In genomic region chr10:77537720-77538373, GRCh38 we compare ENCODE assay signal across 20 cellular contexts.
A peak's percentile ranks its signal among the peaks of the same experiment; 100 is the strongest.
DNase-seq lines count a peak whose midpoint lies in the region; ATAC-seq, FAIRE-seq and TF ChIP-seq lines count a peak whose summit lies in the region.
"Had no signal": no experiment of that assay in that cellular context is flagged by ENCODE, and none has a peak within 500 bp of the region (broad histone marks: within the 10 kb centered on the region; RNA-seq: fewer than 3 reads in every experiment).

No MANE protein-coding gene starts in this region.

- no peak for ATAC-seq in GM12878
- no peak for ATAC-seq in pancreas

- TF ChIP-seq EP300 in GM12878 (IDR thresholded peaks at IDR 0.05; ENCODE audit: borderline replicate concordance in 1 of 2, control insufficient read depth in 1 of 2, low read depth in 2 of 2, low read length in 2 of 2) = no peak
- TF ChIP-seq EP300 in transverse colon (IDR thresholded peaks at IDR 0.05; ENCODE audit: low read depth) = no peak

- in situ Hi-C loops in GM12878 (cut with MboI) (no loop called here), transverse colon (cut with MboI; ENCODE audit: low pct_ligation_motif_present in 1 of 4, low pct_unique_long_range_greater_than_20kb in 1 of 4, low sequenced_read_pairs in 3 of 4) (no loop called here)

- BruUV-seq in GM12878 (replicated peaks; lab: Mats Ljungman, UMichigan) = no TSS peak

- H3K27ac ChIP-seq in GM12878 (ENCODE audit: control insufficient read depth, insufficient read depth) (no peak overlapping the region), muscle layer of colon (ENCODE audit: low read depth, low read length) (peak overlapping the region; percentile 36), transverse colon (peak overlapping the region; percentile 8 to 69 (median 31)), pancreas (no peak overlapping the region)
- H3K27ac ChIP-seq: SJCRH30, VCaP had no signal

- RAD21 ChIA-PET in GM12878 (lab: Charles Lee; ENCODE audit: unreplicated experiment) = no interaction called here

- TF ChIP-seq POLR2A in H54 (IDR thresholded peaks at IDR 0.05; ENCODE audit: low read depth, low read length) (no peak), GM12878 (IDR thresholded peaks at IDR 0.05; ENCODE audit: low read depth, low read length) (no peak), transverse colon (IDR thresholded peaks at IDR 0.05) (no peak), lower leg skin (IDR thresholded peaks at IDR 0.05) (no peak)

- H3K9me3 ChIP-seq in GM12878 (replicated peaks; ENCODE audit: control insufficient read depth, insufficient read depth, low read length) (no peaks in the 10 kb centered on the region), muscle layer of colon (ENCODE audit: low read length) (no peaks in the 10 kb centered on the region), transverse colon (no peaks in the 10 kb centered on the region), pancreas (no peaks in the 10 kb centered on the region)
- H3K9me3 ChIP-seq: SJCRH30 had no signal

- no peaks in the 10 kb centered on the region for H4K20me1 ChIP-seq in GM12878 (ENCODE audit: control insufficient read depth, insufficient read depth)

- no peak overlapping the region for H2AFZ ChIP-seq in GM12878 (ENCODE audit: control insufficient read depth, low read depth, low read length)

- TF ChIP-seq CTCF in GM12878 (IDR thresholded peaks at IDR 0.05 in 2 of 3, conservative IDR thresholded peaks at IDR 0.05 in 1 of 3; ENCODE audit: control insufficient read depth in 2 of 3, extremely low read depth in 1 of 3, insufficient read depth in 1 of 3, low read depth in 3 of 3, low read length in 3 of 3) = no peak
- no peak for TF ChIP-seq CTCF in transverse colon (IDR thresholded peaks at IDR 0.05)
- TF ChIP-seq CTCF in endothelial cell (IDR thresholded peaks at IDR 0.05; ENCODE audit: unreplicated experiment) = no peak
- no peak for TF ChIP-seq CTCF in pancreas (IDR thresholded peaks at IDR 0.05)
- peak in 1 of 3 donors; percentile 17 for TF ChIP-seq CTCF in lower leg skin (IDR thresholded peaks at IDR 0.05)

- TF ChIP-seq RAD21 in GM12878 (IDR thresholded peaks at IDR 0.05; ENCODE audit: insufficient read depth, low read depth, low read length) = no peak

- WGBS in GM12878 (ENCODE audit: insufficient coverage, insufficient replicate concordance, low lambda C conversion rate, missing lambda C conversion rate) = 77% methylated on average over 13 of the region's 13 CpGs
- 62 to 65% methylated on average over 3 to 13 of the region's 13 CpGs for WGBS in transverse colon (ENCODE audit: low coverage in 1 of 2), 2 donors
- 83 to 88% methylated on average over 13 of the region's 13 CpGs for WGBS in pancreas, 2 donors
- WGBS in lower leg skin, 2 donors = 49 to 50% methylated on average over 13 of the region's 13 CpGs

- H3K27me3 ChIP-seq in GM12878 (replicated peaks in 1 of 2; ENCODE audit: control insufficient read depth in 2 of 2, insufficient read depth in 2 of 2, low read length in 1 of 2) (no peaks in the 10 kb centered on the region), muscle layer of colon (ENCODE audit: control insufficient read depth in 1 of 2, insufficient read depth in 2 of 2, low read length in 2 of 2) (no peaks in the 10 kb centered on the region), transverse colon (no peaks in the 10 kb centered on the region), pancreas (no peaks in the 10 kb centered on the region)

- SMC1A ChIA-PET in GM12878 (lab: Charles Lee; ENCODE audit: uncharacterized antibody, unreplicated experiment) = interaction anchor here (2.0 kb wide), 1 partner anchor 15 kb away, joined by 8 read pairs; no protein-coding TSS in a partner anchor

- H3K36me3 ChIP-seq in GM12878 (ENCODE audit: control insufficient read depth in 2 of 2, insufficient read depth in 2 of 2, low read length in 1 of 2) (no peaks in the 10 kb centered on the region), muscle layer of colon (ENCODE audit: insufficient read depth, low read length) (no peaks in the 10 kb centered on the region), transverse colon (no peaks in the 10 kb centered on the region), pancreas (no peaks in the 10 kb centered on the region)
- H3K36me3 ChIP-seq: SJCRH30 had no signal

- no peak overlapping the region for H3K4me3 ChIP-seq in GM12878
- H3K4me3 ChIP-seq in muscle layer of colon (ENCODE audit: low read depth in 1 of 2, low read length in 2 of 2) = no peak overlapping the region
- no peak overlapping the region for H3K4me3 ChIP-seq in transverse colon
- H3K4me3 ChIP-seq in pancreas = no peak overlapping the region
- no peak overlapping the region for H3K4me3 ChIP-seq in lower leg skin (ENCODE audit: low read depth, poor library complexity, severe bottlenecking)
- H3K4me3 ChIP-seq: SJCRH30 had no signal

- no peak overlapping the region for H3K27ac Mint-ChIP-seq in endothelial cell (ENCODE audit: unreplicated experiment)
- H3K27ac Mint-ChIP-seq: endodermal cell, nephron progenitor cell had no signal

- H3K4me1 Mint-ChIP-seq in endothelial cell (ENCODE audit: unreplicated experiment) = no peaks in the 10 kb centered on the region
- H3K4me1 Mint-ChIP-seq: nephron progenitor cell had no signal

- no peak overlapping the region for H3K4me2 ChIP-seq in GM12878 (ENCODE audit: control insufficient read depth, insufficient read depth)

- DNase-seq in H54 (ENCODE audit: insufficient read length, low spot score) (no peak), GM12878 (ENCODE audit: low read depth, low spot score) (no peak), transverse colon (no peak), endothelial cell (ENCODE audit: low spot score) (no peak), pancreas (no peak), lower leg skin (ENCODE audit: low spot score in 2 of 2) (no peak)
- DNase-seq: activated naive CD4-positive, alpha-beta T cell; anterior cingulate cortex; endodermal cell; hypothalamus; NCI-H1417; NCI-H82; nephron progenitor cell; SJCRH30; stimulated activated CD8-positive, alpha-beta memory T cell treated with anti-CD3 and anti-CD28 coated beads, Interleukin-4, amount 100 ng/mL, for 48 hours; substantia nigra; T-helper 2 cell had no signal

- intact Hi-C loops in GM12878 (cut with micrococcal nuclease; ENCODE audit: unreplicated experiment) = no loop called here
- intact Hi-C loops in transverse colon (cut with DNase I; ENCODE audit: low total_unique reads) = no loop called here
- intact Hi-C loops in pancreas (cut with DNase I) = no loop called here
- intact Hi-C loops in lower leg skin (cut with DNase I; ENCODE audit: low total_unique reads) = no loop called here

- H3K9ac ChIP-seq in GM12878 (ENCODE audit: control insufficient read depth, insufficient read depth, low read length) (no peak overlapping the region), muscle layer of colon (ENCODE audit: low read length) (peak overlapping the region; percentile 0)

- H3K9me3 Mint-ChIP-seq in endothelial cell (ENCODE audit: unreplicated experiment) = no peaks in the 10 kb centered on the region
- H3K9me3 Mint-ChIP-seq: endodermal cell had no signal

- H3K27me3 Mint-ChIP-seq in endothelial cell (ENCODE audit: unreplicated experiment) = no peaks in the 10 kb centered on the region

- CTCF ChIA-PET in GM12878 (lab: Yijun Ruan, JAX) = no interaction called here

- H3K4me1 ChIP-seq in GM12878 (ENCODE audit: control insufficient read depth, insufficient read depth, low read length) (no peaks in the 10 kb centered on the region), muscle layer of colon (ENCODE audit: insufficient read depth, low read length) (peaks cover 56% of the 10 kb centered on the region), transverse colon (peaks cover 0 to 21% (median 14%) of the 10 kb centered on the region in 4 donors), pancreas (no peaks in the 10 kb centered on the region)
- H3K4me1 ChIP-seq: SJCRH30 had no signal

- no peak overlapping the region for H3K4me3 Mint-ChIP-seq in endothelial cell (ENCODE audit: unreplicated experiment)
- H3K4me3 Mint-ChIP-seq: endodermal cell, nephron progenitor cell had no signal

- H3K79me2 ChIP-seq in GM12878 (ENCODE audit: control insufficient read depth, insufficient read depth, low read length) = no peaks in the 10 kb centered on the region

- POLR2A ChIA-PET in GM12878 (lab: Charles Lee) = interaction anchor here (0.5 kb wide), 1 partner anchor 19 kb away, joined by 3 read pairs; no protein-coding TSS in a partner anchor

- H3K36me3 Mint-ChIP-seq in endothelial cell (ENCODE audit: low read depth, unreplicated experiment) = no peaks in the 10 kb centered on the region

- FAIRE-seq in H54 (lab: Jason Lieb, UNC) (peak; percentile 11), GM12878 (lab: Jason Lieb, UNC) (no peak), pancreas (lab: Jason Lieb, UNC) (no peak)
- FAIRE-seq: D721Med had no signal

TF ChIP-seq in GM12878, 131 proteins besides CTCF, POLR2A, EP300 and RAD21:
- TF ChIP-seq HDGF (IDR thresholded peaks at IDR 0.05) (peak; percentile 35; the same call in 1 of the 2 replicates), SREBF1 (IDR thresholded peaks at IDR 0.05; ENCODE audit: low read length) (no peak)

Comparison
In these comparisons a context has a peak if more than half of its experiments do, and no peak if none do; other contexts are left out.
1. H3K27ac ChIP-seq: peak in muscle layer of colon (single experiment) and transverse colon (4 of 4); none in GM12878 (single experiment) and pancreas (0 of 4).